Comparison of ENCODE assay signal across 23 cellular contexts in genomic region chr9:134004131-134004873, GRCh38.
"Had no signal": no experiment of that assay in that cellular context is flagged by ENCODE, and none has a peak within 500 bp of the region (broad histone marks: within the 10 kb centered on the region; RNA-seq: fewer than 3 reads in every experiment).

No MANE protein-coding gene starts in this region.

- H3K4me1 Mint-ChIP-seq: activated T-helper 17 cell treated with anti-CD3 and anti-CD28 coated beads, Interleukin-2, amount 50 U/mL, for 72 hours; endodermal cell had no signal

- DNase-seq: activated naive CD4-positive, alpha-beta T cell; activated T-cell treated with anti-CD3 and anti-CD28 coated beads, Interleukin-2, amount 50 U/mL, for 1 hour; adrenal gland; central memory CD4-positive, alpha-beta T cell; dorsolateral prefrontal cortex; endodermal cell; esophagus squamous epithelium; gastrocnemius medialis; hippocampal formation; midbrain; nucleus accumbens; stimulated activated CD4-positive, alpha-beta T cell treated with anti-CD3 and anti-CD28 coated beads, Interleukin-4, amount 100 ng/mL, for 1 hour; substantia nigra; T-helper 1 cell; thyroid gland; upper lobe of right lung had no signal

- H3K4me3 Mint-ChIP-seq: activated naive CD8-positive, alpha-beta T cell; activated T-helper 17 cell treated with anti-CD3 and anti-CD28 coated beads, Interleukin-2, amount 50 U/mL, for 72 hours; endodermal cell; nephron; stimulated activated naive CD8-positive, alpha-beta T cell treated with anti-CD3 and anti-CD28 coated beads, Interleukin-15, Interleukin-2, amounts not matched to agents 100 ng/mL and 50 ng/mL, for 24 hours had no signal

- H3K27ac ChIP-seq: adrenal gland, ascending aorta, dorsolateral prefrontal cortex, esophagus squamous epithelium, gastrocnemius medialis, spleen, thyroid gland, upper lobe of right lung had no signal

- H3K9me3 Mint-ChIP-seq: activated T-helper 17 cell treated with anti-CD3 and anti-CD28 coated beads, Interleukin-2, amount 50 U/mL, for 72 hours; endodermal cell; stimulated activated naive CD8-positive, alpha-beta T cell treated with anti-CD3 and anti-CD28 coated beads, Interleukin-15, Interleukin-2, amounts not matched to agents 100 ng/mL and 50 ng/mL, for 24 hours had no signal

- FAIRE-seq: colon had no signal

- ATAC-seq: activated T-helper 17 cell treated with anti-CD3 and anti-CD28 coated beads, Interleukin-2, amount 50 U/mL, for 72 hours; gastrocnemius medialis; upper lobe of right lung had no signal

- H3K4me3 ChIP-seq: adrenal gland, ascending aorta, dorsolateral prefrontal cortex, esophagus squamous epithelium, gastrocnemius medialis, spleen, thyroid gland, upper lobe of right lung had no signal

- H3K36me3 Mint-ChIP-seq: activated naive CD8-positive, alpha-beta T cell had no signal

- H3K9me3 ChIP-seq: adrenal gland, ascending aorta, esophagus squamous epithelium, gastrocnemius medialis, spleen, thyroid gland, upper lobe of right lung had no signal

- H3K27ac Mint-ChIP-seq: activated naive CD8-positive, alpha-beta T cell; activated T-helper 17 cell treated with anti-CD3 and anti-CD28 coated beads, Interleukin-2, amount 50 U/mL, for 72 hours; endodermal cell; nephron; stimulated activated naive CD8-positive, alpha-beta T cell treated with anti-CD3 and anti-CD28 coated beads, Interleukin-15, Interleukin-2, amounts not matched to agents 100 ng/mL and 50 ng/mL, for 24 hours had no signal

- H3K36me3 ChIP-seq: adrenal gland, ascending aorta, esophagus squamous epithelium, gastrocnemius medialis, spleen, thyroid gland, upper lobe of right lung had no signal

- H3K27me3 ChIP-seq: adrenal gland, ascending aorta, thyroid gland, upper lobe of right lung had no signal

- H3K4me1 ChIP-seq: adrenal gland, ascending aorta, esophagus squamous epithelium, gastrocnemius medialis, spleen, upper lobe of right lung had no signal
